In the genomic region with DNA sequence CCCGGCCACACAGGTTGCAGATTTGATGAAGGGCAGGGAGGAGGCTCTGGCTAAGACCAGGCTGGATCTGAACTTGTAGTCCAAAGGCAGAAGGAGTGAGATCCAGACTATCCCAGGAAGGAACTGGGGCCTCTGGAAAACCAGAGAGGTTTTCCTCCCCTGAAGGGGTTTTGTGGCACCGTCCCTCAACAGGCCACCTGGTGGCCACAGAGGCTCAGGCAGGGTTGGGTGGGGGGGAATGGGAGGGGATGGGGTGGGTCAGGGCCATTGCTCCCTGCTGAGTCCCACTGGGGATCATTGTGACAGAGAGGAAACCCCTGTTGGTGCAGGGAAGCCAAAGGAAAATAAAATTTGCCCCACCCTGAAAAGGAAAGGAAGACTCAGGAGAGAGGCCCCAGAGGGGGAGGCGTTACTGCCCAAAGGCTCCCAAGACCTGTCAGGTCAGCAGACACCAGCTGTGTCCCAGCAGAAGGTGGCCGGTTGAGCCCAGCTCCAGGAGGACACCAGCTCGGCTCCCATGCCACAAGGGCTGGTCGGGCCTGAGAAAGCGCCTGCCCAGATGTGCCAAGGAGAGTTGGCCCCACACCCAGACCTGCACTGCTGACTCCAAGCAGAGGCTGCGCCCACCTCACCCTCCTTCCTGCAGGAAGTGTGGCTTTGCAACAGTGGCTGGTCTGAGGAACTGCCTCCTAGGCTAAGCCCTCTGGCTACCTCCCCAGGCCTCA, we compare ENCODE assay signal across 8 cellular contexts. TPM values are rescaled to one million over a fixed set of nuclear protein-coding genes. Genes with fewer than 3 reads are reported as not detected.
DNase-seq lines count a peak whose midpoint lies in the region; ATAC-seq lines count a peak whose summit lies in the region.

No MANE protein-coding gene starts in this region.

- peak; percentile 27 for DNase-seq in NCI-H2029 (lab: John Stamatoyannopoulos, UW)
- DNase-seq in NCI-H2029 treated with DMSO at 0.1 percent for 48 hours (lab: John Stamatoyannopoulos, UW), result no peak
- no peak for DNase-seq in NCI-H1436 (lab: John Stamatoyannopoulos, UW)
- no peak for DNase-seq in activated CD4-positive, CD25-positive, alpha-beta regulatory T cell (lab: John Stamatoyannopoulos, UW)

- H3K4me3 ChIP-seq in mononuclear cell (ENCODE audit: low read length), result peak overlapping the region; percentile 28

- H3K4me3 Mint-ChIP-seq in activated T-helper 17 cell treated with anti-CD3 and anti-CD28 coated beads, Interleukin-2, amount 50 U/mL, for 72 hours, result no peak overlapping the region

- H3K9me3 Mint-ChIP-seq in activated T-helper 17 cell treated with anti-CD3 and anti-CD28 coated beads, Interleukin-2, amount 50 U/mL, for 72 hours, result no peaks in the 10 kb centered on the region

- H3K4me1 ChIP-seq in mononuclear cell (ENCODE audit: insufficient read depth, low read length), result peaks cover 72% of the 10 kb centered on the region

- peak; percentile 1 for ATAC-seq in HG03108 (IDR thresholded peaks at IDR 0.05; ENCODE audit: unreplicated experiment)
- no peak for ATAC-seq in activated T-helper 17 cell treated with anti-CD3 and anti-CD28 coated beads, Interleukin-2, amount 50 U/mL, for 72 hours (replicated peaks)
- ATAC-seq in activated CD4-positive, CD25-positive, alpha-beta regulatory T cell treated with anti-CD3 and anti-CD28 coated beads, Interleukin-2, amount 50 U/mL, for 24 hours, result no peak

- no peaks in the 10 kb centered on the region for H3K36me3 Mint-ChIP-seq in activated T-helper 17 cell treated with anti-CD3 and anti-CD28 coated beads, Interleukin-2, amount 50 U/mL, for 72 hours (ENCODE audit: low read depth)

- H3K27me3 ChIP-seq in mononuclear cell (ENCODE audit: insufficient read depth, low read length), result no peaks in the 10 kb centered on the region

- no peaks in the 10 kb centered on the region for H3K9me3 ChIP-seq in mononuclear cell (ENCODE audit: low read depth, low read length)

- H3K27me3 Mint-ChIP-seq in activated T-helper 17 cell treated with anti-CD3 and anti-CD28 coated beads, Interleukin-2, amount 50 U/mL, for 72 hours, result no peaks in the 10 kb centered on the region

- H3K4me1 Mint-ChIP-seq in activated T-helper 17 cell treated with anti-CD3 and anti-CD28 coated beads, Interleukin-2, amount 50 U/mL, for 72 hours, result no peaks in the 10 kb centered on the region

- peak overlapping the region; percentile 58 for H3K27ac Mint-ChIP-seq in activated T-helper 17 cell treated with anti-CD3 and anti-CD28 coated beads, Interleukin-2, amount 50 U/mL, for 72 hours

RNA-seq across cellular contexts. Expression of gene PTMA, which starts 37.3 kb away (rescaled TPM):
- total RNA-seq in activated T-helper 17 cell treated with anti-CD3 and anti-CD28 coated beads, Interleukin-2, amount 50 U/mL, for 72 hours, result 1,000 to 10,000 TPM; 1,439 to 1,845 TPM
- total RNA-seq in mononuclear cell, result 1,408 TPM
